In the genomic region with DNA sequence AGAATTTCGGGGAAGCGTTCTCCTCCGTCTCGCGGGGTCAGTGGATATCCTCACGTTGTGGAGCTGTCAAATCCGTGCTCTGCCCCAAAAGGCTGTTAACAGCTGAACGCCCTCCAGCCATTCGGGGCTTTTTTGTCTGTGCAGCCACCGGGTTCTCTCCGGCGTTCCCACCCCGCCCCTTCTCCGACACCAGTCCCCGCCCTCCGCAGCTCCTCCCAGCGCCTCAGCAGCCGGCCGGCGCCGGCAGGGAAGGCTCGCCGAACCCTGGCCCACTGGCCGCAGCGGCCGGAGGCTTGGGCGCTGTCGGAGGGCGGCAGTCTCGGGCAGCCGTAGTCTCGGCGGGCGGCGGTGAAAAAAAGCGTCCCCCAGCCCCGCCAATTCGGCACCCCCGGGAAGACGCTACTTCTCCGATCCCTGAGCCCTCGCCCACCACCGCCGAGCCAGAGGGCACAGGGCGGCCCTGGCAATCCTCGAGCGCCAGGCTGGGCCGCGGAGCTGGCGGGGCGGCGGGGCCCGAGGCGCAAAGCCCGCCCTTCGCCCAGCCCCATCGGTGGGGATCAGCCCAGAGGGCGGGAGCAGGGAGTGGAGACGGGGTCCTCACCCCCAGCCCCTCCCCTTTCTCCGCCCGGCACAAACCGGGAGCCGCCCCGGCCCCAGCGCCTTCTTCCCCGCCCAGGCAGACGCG, we compare ENCODE assay signal across 8 cellular contexts. TPM values are rescaled to one million over a fixed set of nuclear protein-coding genes. Genes with fewer than 3 reads are reported as not detected.
A peak's percentile ranks its signal among the peaks of the same experiment; 100 is the strongest.
DNase-seq lines count a peak whose midpoint lies in the region; ATAC-seq lines count a peak whose summit lies in the region.

A gene (minus strand): TSS at position 496 of the 685 bp plus-strand sequence. CDS start 773 bp downstream, outside the sequence.

- H3K4me3 Mint-ChIP-seq in memory B cell = peak within 1 kb of the TSS; percentile 96

- H3K9me3 ChIP-seq in effector memory CD4-positive, alpha-beta T cell (ENCODE audit: control insufficient read depth, low read length) = no peaks in the 10 kb centered on the region

- no peaks in the 10 kb centered on the region for H3K36me3 ChIP-seq in effector memory CD4-positive, alpha-beta T cell (ENCODE audit: control insufficient read depth, insufficient read depth, low read length)

- H3K36me3 Mint-ChIP-seq in memory B cell = no peaks in the 10 kb centered on the region

- DNase-seq in COLO668 (lab: John Stamatoyannopoulos, UW; ENCODE audit: unreplicated experiment) = peak; percentile 83
- peak; percentile 91 for DNase-seq in HPDE6-E6E7 (ENCODE audit: extremely low spot score)
- peak; percentile 85 to 97 for DNase-seq in NOMO-1 (lab: John Stamatoyannopoulos, UW; ENCODE audit: unreplicated experiment in 2 of 2)
- DNase-seq in effector memory CD4-positive, alpha-beta T cell = peak; percentile 74 to 79 (median 76)
- DNase-seq in memory B cell (ENCODE audit: low spot score in 2 of 2) = peak; percentile 77 to 78
- peak; percentile 75 for DNase-seq in stimulated activated CD8-positive, alpha-beta memory T cell treated with anti-CD3 and anti-CD28 coated beads, Interleukin-12 subunit alpha, Interleukin-12 subunit beta, amount 100 ng/mL, for 1 hour (ENCODE audit: low read depth)

- peak within 1 kb of the TSS; percentile 99 for H3K27ac Mint-ChIP-seq in memory B cell

- no peaks in the 10 kb centered on the region for H3K27me3 Mint-ChIP-seq in memory B cell

- peak within 1 kb of the TSS; percentile 74 for H3K4me3 ChIP-seq in effector memory CD4-positive, alpha-beta T cell (ENCODE audit: insufficient read depth, low read depth, low read length, poor library complexity, severe bottlenecking)

- H3K4me1 ChIP-seq in effector memory CD4-positive, alpha-beta T cell (ENCODE audit: control insufficient read depth, insufficient read depth, low read length, poor library complexity, severe bottlenecking) = peaks cover 9% of the 10 kb centered on the region

- H3K27me3 ChIP-seq in effector memory CD4-positive, alpha-beta T cell (replicated peaks; ENCODE audit: control insufficient read depth, insufficient read depth, low read length, poor library complexity, severe bottlenecking) = no peaks in the 10 kb centered on the region

- ATAC-seq in GM19467 (IDR thresholded peaks at IDR 0.05; ENCODE audit: unreplicated experiment) (peak; percentile 55), memory B cell (ENCODE audit: low read depth) (peak; percentile 66)

- POLR2A ChIA-PET in activated CD8-positive, alpha-beta memory T cell treated with anti-CD3 and anti-CD28 coated beads for 36 hours (lab: Charles Lee) = interaction anchor here (0.7 to 2.1 kb wide), 10 partner anchors 22 to 537 kb away, joined by 3 to 22 read pairs (median 4); a partner anchor contains a TSS

- no peaks in the 10 kb centered on the region for H3K9me3 Mint-ChIP-seq in memory B cell

- peak within 1 kb of the TSS; percentile 99 for H3K27ac ChIP-seq in effector memory CD4-positive, alpha-beta T cell (ENCODE audit: insufficient read depth, low read length, poor library complexity, severe bottlenecking)

- CTCF ChIA-PET in activated CD8-positive, alpha-beta memory T cell treated with anti-CD3 and anti-CD28 coated beads for 36 hours (lab: Charles Lee) = interaction anchor here (1.2 to 1.6 kb wide), 3 partner anchors 10 to 289 kb away, joined by 5 to 6 read pairs (median 5); no protein-coding TSS in a partner anchor

- H3K4me1 Mint-ChIP-seq in memory B cell = peaks cover 37% of the 10 kb centered on the region

RNA-seq across cellular contexts. Expression of the gene that starts here (rescaled TPM):
- total RNA-seq in activated CD8-positive, alpha-beta memory T cell treated with anti-CD3 and anti-CD28 coated beads for 36 hours = 10 to 100 TPM; 10.1 to 10.3 TPM

Comparison
In these comparisons a context has a peak if more than half of its experiments do, and no peak if none do; other contexts are left out.
1. Peak in every context shown above with its lines: DNase-seq, ATAC-seq, H3K4me3 ChIP-seq and H3K27ac ChIP-seq.